Comparison of ENCODE assay signal across 27 cellular contexts in the genomic region with DNA sequence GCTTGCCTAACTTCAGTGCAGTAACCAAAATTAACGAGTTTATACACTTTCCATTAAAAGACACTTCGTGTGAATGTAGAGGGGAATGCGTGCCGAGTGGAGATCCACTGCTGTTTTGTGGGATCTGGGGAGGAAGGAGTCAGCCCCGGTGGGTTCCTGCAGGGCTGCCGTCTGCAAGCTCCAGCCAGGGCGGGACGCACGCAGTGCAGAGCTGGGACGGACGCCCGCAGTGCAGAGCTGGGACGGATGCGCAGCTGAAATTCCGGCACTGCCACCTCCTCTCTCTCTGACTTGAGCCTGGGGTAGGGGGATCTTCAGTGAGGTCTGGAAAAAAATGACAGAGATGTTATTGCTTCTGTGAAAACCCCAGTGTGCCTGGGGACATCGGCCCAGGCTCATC.
"Had no signal": no experiment of that assay in that cellular context is flagged by ENCODE, and none has a peak within 500 bp of the region (broad histone marks: within the 10 kb centered on the region; RNA-seq: fewer than 3 reads in every experiment).

No MANE protein-coding gene starts in this region.

- H3K9me3 Mint-ChIP-seq: activated naive CD4-positive, alpha-beta T cell treated with anti-CD3 and anti-CD28 coated beads, Interleukin-2, amount 50 U/mL, for 24 hours; T-cell had no signal

- H2AFZ ChIP-seq: PC-9 had no signal

- ATAC-seq: activated T-cell treated with anti-CD3 and anti-CD28 coated beads, Interleukin-2, amount 50 U/mL, for 72 hours; T-cell had no signal

- H3K36me3 Mint-ChIP-seq: activated naive CD4-positive, alpha-beta T cell treated with anti-CD3 and anti-CD28 coated beads, Interleukin-2, amount 50 U/mL, for 24 hours; T-cell had no signal

- H3K27ac ChIP-seq: breast epithelium, coronary artery, PC-9, VCaP had no signal

- H3K4me3 Mint-ChIP-seq: activated CD4-positive, alpha-beta memory T cell treated with anti-CD3 and anti-CD28 coated beads, Interleukin-2, amount 10 ng/mL, durations not matched to agents 7 days and 5 days; activated naive CD4-positive, alpha-beta T cell treated with anti-CD3 and anti-CD28 coated beads, Interleukin-2, amount 50 U/mL, for 24 hours; activated T-cell treated with anti-CD3 and anti-CD28 coated beads, Interleukin-2, amount 50 U/mL, for 72 hours; T-cell had no signal

- H3K4me3 ChIP-seq: breast epithelium, coronary artery, PC-9 had no signal

- H3K4me2 ChIP-seq: PC-9 had no signal

- DNase-seq: activated CD4-positive, alpha-beta memory T cell treated with anti-CD3 and anti-CD28 coated beads, Interleukin-2, amount 10 ng/mL, durations not matched to agents 7 days and 5 days; activated CD4-positive, alpha-beta T cell treated with anti-CD3 and anti-CD28 coated beads, Interleukin-2, amount 50 U/mL, for 1 hour; activated CD4-positive, CD25-positive, alpha-beta regulatory T cell; activated CD8-positive, alpha-beta memory T cell treated with anti-CD3 and anti-CD28 coated beads, Interleukin-2, amount 50 U/mL, for 4 hours; activated naive CD4-positive, alpha-beta T cell; activated T-cell treated with anti-CD3 and anti-CD28 coated beads, Interleukin-2, amount 50 U/mL, for 72 hours; aorta; Kasumi-1; NCI-H1092; NCI-H1417; NCI-H1694; NCI-H2029; NCI-H2107; NCI-H2171 treated with DMSO at 0.1 percent for 48 hours; NCI-H226; NCI-H526; NCI-H774; PC-9; SIG-M5; T-cell; T-helper 2 cell; T1000 had no signal

- H3K36me3 ChIP-seq: breast epithelium had no signal

- H3K27ac Mint-ChIP-seq: activated CD4-positive, alpha-beta memory T cell treated with anti-CD3 and anti-CD28 coated beads, Interleukin-2, amount 10 ng/mL, durations not matched to agents 7 days and 5 days; activated naive CD4-positive, alpha-beta T cell treated with anti-CD3 and anti-CD28 coated beads, Interleukin-2, amount 50 U/mL, for 24 hours; activated T-cell treated with anti-CD3 and anti-CD28 coated beads, Interleukin-2, amount 50 U/mL, for 72 hours; activated T-helper 2 cell treated with anti-CD3 and anti-CD28 coated beads, Interferon-gamma antibody, Interleukin-2, Interleukin-4, amounts not matched to agents 10 μg/mL and 5 μg/mL and 100 μg/mL, durations not matched to agents 14 hours and 24 hours and 36 hours; T-cell had no signal

- H3K4me1 ChIP-seq: breast epithelium had no signal

- H3K9me3 ChIP-seq: breast epithelium had no signal
